Comparison of ENCODE assay signal across 1 cellular context in genomic region chr17:82668024-82668630, GRCh38.
TF ChIP-seq lines count a peak whose summit lies in the region.

No MANE protein-coding gene starts in this region.

TF ChIP-seq in WTC11, 78 proteins besides CTCF, POLR2A, EP300 and RAD21 (continued from another document):
- TF ChIP-seq ZNF532 (CRISPR knock-in tag; IDR thresholded peaks at IDR 0.05; ENCODE audit: borderline replicate concordance) (no peak), GABPB1 (CRISPR knock-in tag; IDR thresholded peaks at IDR 0.05) (no peak), CREM (CRISPR knock-in tag; IDR thresholded peaks at IDR 0.05) (no peak), MLX (CRISPR knock-in tag; IDR thresholded peaks at IDR 0.05) (no peak), ATF1 (CRISPR knock-in tag; IDR thresholded peaks at IDR 0.05) (no peak), ETV6 (CRISPR knock-in tag; IDR thresholded peaks at IDR 0.05) (no peak)
